ENCODE assay signal across 18 cellular contexts in genomic region chr5:31471916-31472315, GRCh38.
"Had no signal": no experiment of that assay in that cellular context is flagged by ENCODE, and none has a peak within 500 bp of the region (broad histone marks: within the 10 kb centered on the region; RNA-seq: fewer than 3 reads in every experiment).

No MANE protein-coding gene starts in this region.

- FAIRE-seq: bronchial epithelial cell, keratinocyte had no signal

- DNase-seq: activated CD4-positive, alpha-beta T cell treated with anti-CD3 and anti-CD28 coated beads, Interleukin-2, amount 10 ng/mL, durations not matched to agents 7 days and 5 days; activated naive CD4-positive, alpha-beta T cell; activated naive CD8-positive, alpha-beta T cell treated with anti-CD3 and anti-CD28 coated beads, Interleukin-2, amount 10 ng/mL, durations not matched to agents 7 days and 5 days; activated T-cell treated with anti-CD3 and anti-CD28 coated beads for 4 hours; aorta; dorsolateral prefrontal cortex; endodermal cell; naive B cell; ovary; spleen; T-helper 2 cell had no signal

- H3K4me1 ChIP-seq: neural progenitor cell had no signal

- H3K27ac ChIP-seq: dorsolateral prefrontal cortex, neural progenitor cell, ovary, spleen, thoracic aorta had no signal

- H3K27me3 ChIP-seq: dorsolateral prefrontal cortex, neural progenitor cell, ovary, spleen had no signal

- H2AFZ ChIP-seq: neural progenitor cell had no signal

- H3K36me3 ChIP-seq: ovary had no signal

- ATAC-seq: left lobe of liver, sciatic nerve, WTC11 had no signal

- H3K9me3 ChIP-seq: ovary, spleen, thoracic aorta had no signal

- H3K4me2 ChIP-seq: neural progenitor cell had no signal

- H3K4me3 ChIP-seq: dorsolateral prefrontal cortex, neural progenitor cell, ovary, spleen, thoracic aorta had no signal

- H3K9ac ChIP-seq: neural progenitor cell had no signal
